1 cellular context compared by ENCODE assay signal in the genomic region with DNA sequence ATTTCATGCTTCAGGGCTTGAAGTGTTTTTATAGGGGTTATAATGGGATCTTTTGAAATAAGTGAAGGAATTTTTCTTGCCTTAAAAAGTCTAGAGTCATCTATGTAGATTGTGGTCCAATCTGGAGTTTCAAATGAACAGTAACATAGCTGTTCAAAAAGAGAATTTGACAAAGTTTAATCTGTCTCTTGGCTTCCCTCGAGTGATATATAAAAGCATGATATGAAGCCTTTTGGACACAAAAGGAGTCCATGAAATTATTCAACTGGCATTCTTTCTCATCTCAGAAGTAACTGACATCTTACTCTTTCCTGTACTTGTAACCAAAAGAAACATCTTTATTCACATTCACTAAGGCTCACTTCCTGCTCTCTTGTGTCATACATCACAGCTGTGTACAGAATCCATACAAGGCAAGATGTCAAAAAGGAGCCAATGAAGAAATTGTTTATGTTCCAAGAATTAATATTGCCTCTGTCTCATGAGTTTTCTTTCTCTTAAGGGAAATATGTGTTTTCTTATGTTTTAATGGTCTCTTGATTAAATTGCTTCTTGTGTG.
TF ChIP-seq lines count a peak whose summit lies in the region.

No MANE protein-coding gene starts in this region.

TF ChIP-seq in IMR-90, 13 proteins besides CTCF, POLR2A, EP300 and RAD21:
- TF ChIP-seq CEBPB (IDR thresholded peaks at IDR 0.05; ENCODE audit: low read depth, low read length) (no peak), MXI1 (IDR thresholded peaks at IDR 0.05; ENCODE audit: borderline replicate concordance, low read depth, low read length) (no peak), RCOR1 (IDR thresholded peaks at IDR 0.05; ENCODE audit: insufficient replicate concordance, low read length) (no peak), CHD1 (IDR thresholded peaks at IDR 0.05; ENCODE audit: low read depth, low read length) (no peak), SMC3 (IDR thresholded peaks at IDR 0.05; ENCODE audit: low read depth, low read length) (no peak), MAZ (IDR thresholded peaks at IDR 0.05; ENCODE audit: borderline replicate concordance, low read depth, low read length) (no peak), BHLHE40 (IDR thresholded peaks at IDR 0.05; ENCODE audit: low read depth, low read length) (no peak), FOS (IDR thresholded peaks at IDR 0.05; ENCODE audit: low read depth, low read length) (no peak), NFE2L2 (IDR thresholded peaks at IDR 0.05; ENCODE audit: low read depth, low read length) (no peak), MAFK (IDR thresholded peaks at IDR 0.05; ENCODE audit: low read depth, low read length) (no peak), RFX5 (IDR thresholded peaks at IDR 0.05; ENCODE audit: low read depth, low read length) (no peak)
- TF ChIP-seq, protein P1, sequence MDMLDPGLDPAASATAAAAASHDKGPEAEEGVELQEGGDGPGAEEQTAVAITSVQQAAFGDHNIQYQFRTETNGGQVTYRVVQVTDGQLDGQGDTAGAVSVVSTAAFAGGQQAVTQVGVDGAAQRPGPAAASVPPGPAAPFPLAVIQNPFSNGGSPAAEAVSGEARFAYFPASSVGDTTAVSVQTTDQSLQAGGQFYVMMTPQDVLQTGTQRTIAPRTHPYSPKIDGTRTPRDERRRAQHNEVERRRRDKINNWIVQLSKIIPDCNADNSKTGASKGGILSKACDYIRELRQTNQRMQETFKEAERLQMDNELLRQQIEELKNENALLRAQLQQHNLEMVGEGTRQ (IDR thresholded peaks at IDR 0.05; ENCODE audit: low read depth, low read length) = no peak
- TF ChIP-seq, protein P2, sequence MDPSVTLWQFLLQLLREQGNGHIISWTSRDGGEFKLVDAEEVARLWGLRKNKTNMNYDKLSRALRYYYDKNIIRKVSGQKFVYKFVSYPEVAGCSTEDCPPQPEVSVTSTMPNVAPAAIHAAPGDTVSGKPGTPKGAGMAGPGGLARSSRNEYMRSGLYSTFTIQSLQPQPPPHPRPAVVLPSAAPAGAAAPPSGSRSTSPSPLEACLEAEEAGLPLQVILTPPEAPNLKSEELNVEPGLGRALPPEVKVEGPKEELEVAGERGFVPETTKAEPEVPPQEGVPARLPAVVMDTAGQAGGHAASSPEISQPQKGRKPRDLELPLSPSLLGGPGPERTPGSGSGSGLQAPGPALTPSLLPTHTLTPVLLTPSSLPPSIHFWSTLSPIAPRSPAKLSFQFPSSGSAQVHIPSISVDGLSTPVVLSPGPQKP (IDR thresholded peaks at IDR 0.05; ENCODE audit: borderline replicate concordance, low read depth, low read length) = no peak
